9 cellular contexts compared by ENCODE assay signal in the genomic region with DNA sequence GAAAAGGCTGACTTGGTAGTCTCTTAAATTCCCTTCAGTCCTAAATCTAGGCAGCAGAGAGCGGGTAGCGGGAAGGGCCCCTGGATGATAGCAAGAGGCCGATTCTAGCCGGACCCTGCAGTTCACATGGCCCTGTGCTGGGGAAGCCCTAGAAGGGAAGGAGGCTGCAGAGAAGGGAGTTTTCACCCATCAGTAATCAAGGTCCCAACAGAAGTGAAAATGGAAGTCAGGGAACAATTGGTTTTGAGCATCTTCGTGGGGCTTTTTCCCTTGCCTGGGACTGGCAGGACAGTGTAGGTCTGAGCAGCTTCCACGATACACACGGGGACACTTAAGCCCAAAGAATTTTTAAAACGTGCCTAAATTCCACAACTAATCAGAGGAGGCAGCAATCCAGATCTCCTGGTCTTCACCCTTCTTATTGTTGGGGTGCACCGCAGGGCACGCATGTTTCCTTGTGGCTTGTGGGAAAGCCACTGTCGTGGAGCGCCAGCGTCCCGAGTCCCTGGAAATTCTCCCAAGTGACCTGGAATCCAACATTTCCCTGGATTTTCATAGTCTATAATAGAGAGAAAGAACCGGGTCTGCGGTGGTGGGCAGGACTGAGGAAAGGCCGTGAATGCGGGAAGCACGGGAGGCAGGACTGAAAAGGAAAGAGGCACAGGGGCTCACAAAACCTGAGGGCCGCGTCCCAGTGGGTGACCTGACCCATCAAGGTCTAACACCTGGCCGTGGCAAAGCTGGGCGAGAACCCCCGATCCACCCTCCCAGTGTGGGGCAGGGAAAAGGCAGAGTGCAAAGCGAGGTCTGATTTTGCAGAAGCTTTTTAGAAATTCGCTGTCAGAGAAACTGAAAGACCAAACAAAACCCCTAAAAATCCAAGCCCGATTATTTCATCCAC. TPM values are rescaled to one million over a fixed set of nuclear protein-coding genes. Genes with fewer than 3 reads are reported as not detected.
DNase-seq lines count a peak whose midpoint lies in the region; ATAC-seq and TF ChIP-seq lines count a peak whose summit lies in the region.
"Had no signal": no experiment of that assay in that cellular context is flagged by ENCODE, and none has a peak within 500 bp of the region (broad histone marks: within the 10 kb centered on the region; RNA-seq: fewer than 3 reads in every experiment).

No MANE protein-coding gene starts in this region.

- H3K36me3 ChIP-seq in GM23248 (ENCODE audit: low read depth) (no peaks in the 10 kb centered on the region), left ventricle myocardium inferior (no peaks in the 10 kb centered on the region), smooth muscle cell (ENCODE audit: low read depth) (no peaks in the 10 kb centered on the region)

- no peak for ATAC-seq in activated CD8-positive, alpha-beta T cell treated with anti-CD3 and anti-CD28 coated beads, Interleukin-2, amount 10 ng/mL, durations not matched to agents 7 days and 5 days
- ATAC-seq in GM19328 (IDR thresholded peaks at IDR 0.05; ENCODE audit: unreplicated experiment) (no peak), GM19035 (IDR thresholded peaks at IDR 0.05; ENCODE audit: unreplicated experiment) (no peak)

- intact Hi-C loops in left ventricle myocardium inferior (cut with micrococcal nuclease) = no loop called here

- H3K79me2 ChIP-seq in GM23248 (ENCODE audit: insufficient read depth) (peaks cover 35% of the 10 kb centered on the region), smooth muscle cell (ENCODE audit: low read depth) (peaks cover 38% of the 10 kb centered on the region)

- peaks cover 37% of the 10 kb centered on the region for H3K27me3 Mint-ChIP-seq in activated CD8-positive, alpha-beta T cell treated with anti-CD3 and anti-CD28 coated beads, Interleukin-2, amount 10 ng/mL, durations not matched to agents 7 days and 5 days (ENCODE audit: low read depth)

- H2AFZ ChIP-seq in GM23248 (peak overlapping the region; percentile 94), smooth muscle cell (ENCODE audit: low read depth) (peak overlapping the region; percentile 50)

- no peaks in the 10 kb centered on the region for H3K9me3 ChIP-seq in GM23248 (ENCODE audit: low read depth)
- no peaks in the 10 kb centered on the region for H3K9me3 ChIP-seq in left ventricle myocardium inferior (replicated peaks)
- no peaks in the 10 kb centered on the region for H3K9me3 ChIP-seq in smooth muscle cell (replicated peaks; ENCODE audit: low read depth)

- TF ChIP-seq CTCF in left ventricle myocardium inferior (IDR thresholded peaks at IDR 0.05; ENCODE audit: borderline replicate concordance) = no peak
- TF ChIP-seq CTCF in smooth muscle cell (IDR thresholded peaks at IDR 0.05; ENCODE audit: borderline replicate concordance, insufficient read depth, poor library complexity, severe bottlenecking) = no peak

- peak overlapping the region; percentile 65 for H3K27ac Mint-ChIP-seq in activated CD8-positive, alpha-beta T cell treated with anti-CD3 and anti-CD28 coated beads, Interleukin-2, amount 10 ng/mL, durations not matched to agents 7 days and 5 days

- peak overlapping the region; percentile 75 for H3K4me3 Mint-ChIP-seq in activated CD8-positive, alpha-beta T cell treated with anti-CD3 and anti-CD28 coated beads, Interleukin-2, amount 10 ng/mL, durations not matched to agents 7 days and 5 days

- POLR2A ChIA-PET in activated CD8-positive, alpha-beta T cell treated with anti-CD3 and anti-CD28 coated beads, Interleukin-2, amount 10 ng/mL, durations not matched to agents 7 days and 5 days (lab: Charles Lee) = no interaction called here

- CTCF ChIA-PET in activated CD8-positive, alpha-beta T cell treated with anti-CD3 and anti-CD28 coated beads, Interleukin-2, amount 10 ng/mL, durations not matched to agents 7 days and 5 days (lab: Charles Lee) = interaction anchor here (1.5 kb wide), 1 partner anchor 19 kb away, joined by 3 read pairs; no protein-coding TSS in a partner anchor

- H3K9ac ChIP-seq in GM23248 = peak overlapping the region; percentile 95
- H3K9ac ChIP-seq in smooth muscle cell (ENCODE audit: low read depth) = peak overlapping the region; percentile 81

- WGBS in GM23248 (ENCODE audit: low coverage in 1 of 2, low lambda C conversion rate in 2 of 2, missing lambda C conversion rate in 2 of 2), 2 experiments = 11 to 13% methylated on average over 27 of the region's 27 CpGs
- 15% methylated on average over 27 of the region's 27 CpGs for WGBS in smooth muscle cell (ENCODE audit: low lambda C conversion rate)

- DNase-seq in GM23248 = peak; percentile 46
- no peak for DNase-seq in activated CD8-positive, alpha-beta T cell treated with anti-CD3 and anti-CD28 coated beads, Interleukin-2, amount 10 ng/mL, durations not matched to agents 7 days and 5 days
- no peak for DNase-seq in left ventricle myocardium inferior
- no peak for DNase-seq in smooth muscle cell (lab: John Stamatoyannopoulos, UW; ENCODE audit: unreplicated experiment)
- DNase-seq in effector CD4-positive, alpha-beta T cell = no peak
- no peak for DNase-seq in dermis blood vessel endothelial cell

- H3K27ac ChIP-seq in GM23248 = peak overlapping the region; percentile 90
- H3K27ac ChIP-seq in left ventricle myocardium inferior (replicated peaks) = peak overlapping the region; percentile 88
- peak overlapping the region; percentile 77 for H3K27ac ChIP-seq in smooth muscle cell (ENCODE audit: low read depth)

- in situ Hi-C loops in GM23248 (cut with MboI) = no loop called here

- H3F3A ChIP-seq in GM23248 (ENCODE audit: insufficient read depth) (peaks cover 15% of the 10 kb centered on the region), smooth muscle cell (ENCODE audit: low read depth) (peaks cover 7% of the 10 kb centered on the region)

- no peaks in the 10 kb centered on the region for H3K36me3 Mint-ChIP-seq in activated CD8-positive, alpha-beta T cell treated with anti-CD3 and anti-CD28 coated beads, Interleukin-2, amount 10 ng/mL, durations not matched to agents 7 days and 5 days (ENCODE audit: low read depth)

- peaks cover 42% of the 10 kb centered on the region for H3K4me1 ChIP-seq in GM23248 (ENCODE audit: insufficient read depth)
- H3K4me1 ChIP-seq in left ventricle myocardium inferior = peaks cover 62% of the 10 kb centered on the region
- peaks cover 16% of the 10 kb centered on the region for H3K4me1 ChIP-seq in smooth muscle cell (ENCODE audit: low read depth)

- H3K9me3 Mint-ChIP-seq in activated CD8-positive, alpha-beta T cell treated with anti-CD3 and anti-CD28 coated beads, Interleukin-2, amount 10 ng/mL, durations not matched to agents 7 days and 5 days (ENCODE audit: insufficient read depth) = no peaks in the 10 kb centered on the region

- no peaks in the 10 kb centered on the region for H3K9me2 ChIP-seq in GM23248 (ENCODE audit: insufficient read depth)

- peaks cover 21% of the 10 kb centered on the region for H3K4me1 Mint-ChIP-seq in activated CD8-positive, alpha-beta T cell treated with anti-CD3 and anti-CD28 coated beads, Interleukin-2, amount 10 ng/mL, durations not matched to agents 7 days and 5 days (ENCODE audit: low read depth)

- H3K4me2 ChIP-seq in GM23248 (ENCODE audit: unreplicated experiment) = peak overlapping the region; percentile 73
- H3K4me2 ChIP-seq in smooth muscle cell = peak overlapping the region; percentile 92

- H3K4me3 ChIP-seq in GM23248 = peak overlapping the region; percentile 88
- peak overlapping the region; percentile 78 for H3K4me3 ChIP-seq in left ventricle myocardium inferior
- H3K4me3 ChIP-seq in smooth muscle cell = peak overlapping the region; percentile 74

- H4K20me1 ChIP-seq in GM23248 (ENCODE audit: insufficient read depth) = no peaks in the 10 kb centered on the region
- peaks cover 21% of the 10 kb centered on the region for H4K20me1 ChIP-seq in smooth muscle cell (ENCODE audit: low read depth)

- H3K27me3 ChIP-seq in GM23248 (replicated peaks; ENCODE audit: insufficient read depth) (no peaks in the 10 kb centered on the region), left ventricle myocardium inferior (ENCODE audit: low read depth) (peaks cover 7% of the 10 kb centered on the region), smooth muscle cell (ENCODE audit: low read depth) (no peaks in the 10 kb centered on the region)

RNA-seq across cellular contexts. Expression of gene OAF, which starts 0.8 kb away (rescaled TPM):
- total RNA-seq in GM23248 (2014; rRNA removed; shearing (Covaris generic)) = 111 and 116 TPM in 2 replicates
- polyA plus RNA-seq in GM23248 (2016; fragmentation: Nextera tagmentation; extraction: Ambion mirVana) (74.6 and 80.0 TPM in 2 replicates), smooth muscle cell (69.8 and 112 TPM in 2 replicates)
- total RNA-seq in activated CD8-positive, alpha-beta T cell treated with anti-CD3 and anti-CD28 coated beads, Interleukin-2, amount 10 ng/mL, durations not matched to agents 7 days and 5 days = 1 to 10 TPM; 5.3 TPM
- total RNA-seq in left ventricle myocardium inferior (23.7 TPM), smooth muscle cell (41.6 and 42.9 TPM in 2 replicates), dermis blood vessel endothelial cell (25.7 and 32.3 TPM in 2 replicates)

RNA-seq across cellular contexts. Expression of gene POU2F3, which starts 29.9 kb away (rescaled TPM):
- not detected in 2 replicates for total RNA-seq in GM23248 (2014; rRNA removed; shearing (Covaris generic))
- polyA plus RNA-seq in GM23248 (2016; fragmentation: Nextera tagmentation; extraction: Ambion mirVana) = not detected in 2 replicates
- total RNA-seq in activated CD8-positive, alpha-beta T cell treated with anti-CD3 and anti-CD28 coated beads, Interleukin-2, amount 10 ng/mL, durations not matched to agents 7 days and 5 days = not detected
- total RNA-seq in left ventricle myocardium inferior = not detected
- total RNA-seq in smooth muscle cell = 2.8 TPM in 1 of 2 replicates, not detected in the other
- 0.34 TPM in 1 of 2 replicates, not detected in the other for polyA plus RNA-seq in smooth muscle cell
- total RNA-seq in dermis blood vessel endothelial cell = under 0.01 TPM in 1 of 2 replicates, not detected in the other
- total RNA-seq: T-helper 2 cell treated with Interferon-gamma antibody and Interleukin-4, amounts not matched to agents 100 ng/mL and 5 ng/mL, for 36 hours had no signal
